23 cellular contexts compared by ENCODE assay signal in genomic region chr11:91373497-91373896, GRCh38.
DNase-seq lines count a peak whose midpoint lies in the region; TF ChIP-seq lines count a peak whose summit lies in the region.
"Had no signal": no experiment of that assay in that cellular context is flagged by ENCODE, and none has a peak within 500 bp of the region (broad histone marks: within the 10 kb centered on the region; RNA-seq: fewer than 3 reads in every experiment).

No MANE protein-coding gene starts in this region.

- POLR2A ChIA-PET in HEK293T (lab: Yijun Ruan, JAX) = no interaction called here

- H2AFZ ChIP-seq in Karpas-422 (ENCODE audit: low read length) = no peak overlapping the region
- no peak overlapping the region for H2AFZ ChIP-seq in MM.1S (ENCODE audit: low read length)
- H2AFZ ChIP-seq: GM23248 had no signal

- no peak overlapping the region for H2BK5ac ChIP-seq in mesendoderm (ENCODE audit: low read length)

- no peak overlapping the region for H3K23ac ChIP-seq in mesendoderm (ENCODE audit: low read length)

- H3K18ac ChIP-seq in mesendoderm (ENCODE audit: low read length) = no peak overlapping the region

- H3K36me3 ChIP-seq in Karpas-422 (ENCODE audit: insufficient read depth, low read length) (no peaks in the 10 kb centered on the region), WERI-Rb-1 (no peaks in the 10 kb centered on the region), mesendoderm (ENCODE audit: control insufficient read depth, insufficient read depth, low read length) (no peaks in the 10 kb centered on the region), MM.1S (replicated peaks; ENCODE audit: insufficient read depth, low read length) (no peaks in the 10 kb centered on the region)
- H3K36me3 ChIP-seq: esophagus muscularis mucosa, pancreas, thyroid gland had no signal

- no peak overlapping the region for H3K4me2 ChIP-seq in Karpas-422 (ENCODE audit: low read depth, low read length, poor library complexity, severe bottlenecking)
- H3K4me2 ChIP-seq in mesendoderm (ENCODE audit: low read length) = no peak overlapping the region
- no peak overlapping the region for H3K4me2 ChIP-seq in MM.1S (ENCODE audit: low read depth, low read length)

- WGBS in mesendoderm (ENCODE audit: extremely low coverage, insufficient coverage, low lambda C conversion rate) = no CpG with 5 or more reads among the region's 4 CpGs

- H3K4me3 ChIP-seq in Karpas-422 (ENCODE audit: low read length) (no peak overlapping the region), WERI-Rb-1 (ENCODE audit: low read depth, low read length) (no peak overlapping the region), mesendoderm (ENCODE audit: low read length) (no peak overlapping the region), MM.1S (ENCODE audit: low read length) (no peak overlapping the region)
- H3K4me3 ChIP-seq: coronary artery, esophagus muscularis mucosa, GM23248, pancreas, thyroid gland had no signal

- H4K20me1 ChIP-seq in Karpas-422 (ENCODE audit: insufficient read depth, low read depth, low read length) = no peaks in the 10 kb centered on the region
- H4K20me1 ChIP-seq in MM.1S (ENCODE audit: insufficient read depth, low read length) = no peaks in the 10 kb centered on the region

- no peak overlapping the region for H3K56ac ChIP-seq in mesendoderm (ENCODE audit: low read length)

- no peak overlapping the region for H2BK15ac ChIP-seq in mesendoderm (replicated peaks; ENCODE audit: low read depth)

- H2BK120ac ChIP-seq in mesendoderm (ENCODE audit: low read depth, low read length) = no peak overlapping the region

- CTCF ChIA-PET in HEK293T (lab: Yijun Ruan, JAX) = no interaction called here

- no peak overlapping the region for H4K8ac ChIP-seq in mesendoderm (ENCODE audit: low read depth, low read length)

- H3F3A ChIP-seq in MM.1S (ENCODE audit: insufficient read depth, low read length) = no peaks in the 10 kb centered on the region

- no peaks in the 10 kb centered on the region for H3K79me1 ChIP-seq in mesendoderm (ENCODE audit: low read length)

- no peaks in the 10 kb centered on the region for H3K4me1 ChIP-seq in Karpas-422 (ENCODE audit: low read length)
- no peaks in the 10 kb centered on the region for H3K4me1 ChIP-seq in mesendoderm (ENCODE audit: control insufficient read depth, low read depth, low read length)
- H3K4me1 ChIP-seq in MM.1S (ENCODE audit: low read length) = no peaks in the 10 kb centered on the region
- H3K4me1 ChIP-seq: esophagus muscularis mucosa, pancreas, thyroid gland had no signal

- H3K27ac ChIP-seq in C4-2B = no peak overlapping the region
- H3K27ac ChIP-seq in Karpas-422 (ENCODE audit: low read length) = no peak overlapping the region
- H3K27ac ChIP-seq in WERI-Rb-1 = no peak overlapping the region
- H3K27ac ChIP-seq in mesendoderm (ENCODE audit: low read depth, low read length) = no peak overlapping the region
- H3K27ac ChIP-seq in MM.1S (ENCODE audit: low read length) = no peak overlapping the region
- H3K27ac ChIP-seq: coronary artery, esophagus muscularis mucosa, GM23248, pancreas, thyroid gland had no signal

- peaks cover 63% of the 10 kb centered on the region for H3K9me3 ChIP-seq in Karpas-422 (ENCODE audit: low read length)
- no peaks in the 10 kb centered on the region for H3K9me3 ChIP-seq in WERI-Rb-1 (ENCODE audit: severe bottlenecking)
- no peaks in the 10 kb centered on the region for H3K9me3 ChIP-seq in MM.1S (replicated peaks; ENCODE audit: insufficient read depth, low read length)
- H3K9me3 ChIP-seq: esophagus muscularis mucosa, pancreas, thyroid gland had no signal

- no peaks in the 10 kb centered on the region for H3K79me2 ChIP-seq in Karpas-422 (ENCODE audit: low read length)
- H3K79me2 ChIP-seq in mesendoderm (ENCODE audit: control insufficient read depth, insufficient read depth, low read length) = no peaks in the 10 kb centered on the region
- no peaks in the 10 kb centered on the region for H3K79me2 ChIP-seq in MM.1S (ENCODE audit: low read length)

- H4K5ac ChIP-seq in mesendoderm (ENCODE audit: low read length) = no peak overlapping the region

- H2AK5ac ChIP-seq in mesendoderm (ENCODE audit: low read length) = no peak overlapping the region

- DNase-seq in Karpas-422 (peak; percentile 46), WERI-Rb-1 (peak; percentile 12), mesendoderm (peak; percentile 49), HEK293T (ENCODE audit: extremely low spot score) (no peak), MM.1S (no peak), NCI-H2196 treated with DMSO at 0.1 percent for 48 hours (lab: John Stamatoyannopoulos, UW; ENCODE audit: unreplicated experiment) (no peak), DMS79 treated with DMSO at 0.1 percent for 48 hours (lab: John Stamatoyannopoulos, UW) (no peak)
- DNase-seq: activated CD4-positive, alpha-beta T cell treated with anti-CD3 and anti-CD28 coated beads for 48 hours; activated naive CD4-positive, alpha-beta T cell treated with Interleukin-2 at 50 U/mL for 16 hours; activated T-cell treated with anti-CD3 and anti-CD28 coated beads, Interleukin-2, amount 50 U/mL, for 48 hours; CD4-positive, CD25-positive, alpha-beta regulatory T cell; effector memory CD8-positive, alpha-beta T cell; foreskin melanocyte; GM23248; KBM-7; pancreas; right cardiac atrium; SHP77; stimulated activated naive CD4-positive, alpha-beta T cell treated with Interleukin-2 at 50 U/mL for 16 hours; thyroid gland had no signal

- no peak overlapping the region for H3K4ac ChIP-seq in mesendoderm (ENCODE audit: low read depth, low read length)

- TF ChIP-seq CTCF in C4-2B (conservative IDR thresholded peaks at IDR 0.05) (peak; percentile 21), WERI-Rb-1 (IDR thresholded peaks at IDR 0.05; ENCODE audit: low read depth, low read length) (0 out of 2 replicates have a peak, but pooled peaks have one; percentile 10), MM.1S (IDR thresholded peaks at IDR 0.05; ENCODE audit: low read length) (no peak)

- H3K9ac ChIP-seq in Karpas-422 (ENCODE audit: low read length) (no peak overlapping the region), mesendoderm (ENCODE audit: low read length) (no peak overlapping the region), MM.1S (ENCODE audit: low read length) (no peak overlapping the region)
- H3K9ac ChIP-seq: GM23248 had no signal

- no peaks in the 10 kb centered on the region for H3K27me3 ChIP-seq in Karpas-422 (ENCODE audit: low read length)
- no peaks in the 10 kb centered on the region for H3K27me3 ChIP-seq in WERI-Rb-1 (ENCODE audit: insufficient read depth, low read depth, severe bottlenecking)
- no peaks in the 10 kb centered on the region for H3K27me3 ChIP-seq in mesendoderm (ENCODE audit: insufficient read depth, low read length, poor library complexity)
- H3K27me3 ChIP-seq in MM.1S (replicated peaks; ENCODE audit: insufficient read depth, low read length) = no peaks in the 10 kb centered on the region
- H3K27me3 ChIP-seq: esophagus muscularis mucosa, pancreas, thyroid gland had no signal

- H3K9me2 ChIP-seq in Karpas-422 (replicated peaks; ENCODE audit: insufficient read depth, low read length) = no peaks in the 10 kb centered on the region
- H3K9me2 ChIP-seq in MM.1S (replicated peaks; ENCODE audit: insufficient read depth, low read length) = no peaks in the 10 kb centered on the region

TF ChIP-seq in HEK293T, 16 proteins besides CTCF, POLR2A, EP300 and RAD21:
- TF ChIP-seq CTBP1 (IDR thresholded peaks at IDR 0.05; ENCODE audit: borderline replicate concordance) (no peak), HDGF (IDR thresholded peaks at IDR 0.05; ENCODE audit: borderline replicate concordance) (no peak), TARDBP (IDR thresholded peaks at IDR 0.05) (no peak), FOXA1 (IDR thresholded peaks at IDR 0.05) (no peak), ZNF384 (IDR thresholded peaks at IDR 0.05) (no peak), ARNT (IDR thresholded peaks at IDR 0.05) (no peak), PKNOX1 (IDR thresholded peaks at IDR 0.05) (no peak), SUZ12 (IDR thresholded peaks at IDR 0.05) (no peak), ELF4 (IDR thresholded peaks at IDR 0.05) (no peak), NFRKB (IDR thresholded peaks at IDR 0.05) (no peak), FOXM1 (IDR thresholded peaks at IDR 0.05; ENCODE audit: borderline replicate concordance) (no peak), LEF1 (IDR thresholded peaks at IDR 0.05; ENCODE audit: borderline replicate concordance) (no peak), BHLHE40 (IDR thresholded peaks at IDR 0.05; ENCODE audit: borderline replicate concordance) (no peak), L3MBTL2 (conservative IDR thresholded peaks at IDR 0.05) (no peak)

Comparison
In these comparisons a context has a peak if more than half of its experiments do, and no peak if none do; other contexts are left out.
1. DNase-seq: peak in Karpas-422 (single experiment), WERI-Rb-1 (single experiment) and mesendoderm (single experiment); none in HEK293T (single experiment), MM.1S (single experiment), NCI-H2196 treated with DMSO at 0.1 percent for 48 hours (single experiment) and DMS79 treated with DMSO at 0.1 percent for 48 hours (single experiment).